ENCODE assay signal across 1 cellular context in the genomic region with DNA sequence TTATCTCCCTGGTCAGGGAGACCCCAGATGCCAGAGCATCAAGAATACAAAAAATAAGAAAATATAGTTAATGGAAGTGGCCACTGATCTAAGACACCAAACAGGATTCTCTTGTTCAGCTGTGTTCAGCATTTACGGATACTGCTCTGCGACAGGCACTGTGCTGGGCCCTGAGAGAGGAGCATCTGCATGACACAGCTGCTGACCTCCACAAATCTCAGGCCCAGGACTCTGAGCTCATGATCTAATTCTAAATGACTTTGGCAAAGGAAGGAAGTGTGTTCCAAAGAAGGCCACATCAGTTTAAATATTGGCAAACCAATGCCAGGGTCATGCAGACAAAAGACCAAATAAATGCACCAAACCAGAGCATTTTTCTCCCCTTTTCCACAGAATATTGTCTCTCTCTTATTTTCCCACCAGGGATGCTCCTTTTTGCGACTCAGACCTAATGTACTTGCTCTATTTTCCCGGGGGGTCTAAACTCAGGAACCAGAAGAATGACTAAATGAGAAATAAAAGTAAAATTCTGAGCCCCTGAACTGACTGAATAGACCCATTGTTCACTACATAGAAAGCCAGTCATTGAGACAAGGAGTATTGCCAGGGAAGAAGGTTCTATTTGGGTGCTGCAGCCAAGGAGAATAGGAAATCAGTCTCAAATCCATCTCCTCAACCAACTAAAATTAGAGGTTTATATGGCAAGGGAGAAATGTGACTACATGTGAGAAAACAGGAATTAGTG.
TF ChIP-seq lines count a peak whose summit lies in the region.

No MANE protein-coding gene starts in this region.

TF ChIP-seq in K562, 482 proteins besides CTCF, POLR2A, EP300 and RAD21:
- no peak for TF ChIP-seq E2F3 (CRISPR knock-in tag; IDR thresholded peaks at IDR 0.05)
- TF ChIP-seq MXI1 (IDR thresholded peaks at IDR 0.05; ENCODE audit: low read depth, low read length): no peak
- no peak for TF ChIP-seq GABPA (tag; conservative IDR thresholded peaks at IDR 0.05; ENCODE audit: low read depth)
- 0 out of 2 replicates have a peak, but pooled peaks have one; percentile 50 for TF ChIP-seq ZNF766 (CRISPR knock-in tag; conservative IDR thresholded peaks at IDR 0.05)
- no peak for TF ChIP-seq PHTF2 (CRISPR knock-in tag; IDR thresholded peaks at IDR 0.05)
- TF ChIP-seq MAFF (IDR thresholded peaks at IDR 0.05; ENCODE audit: low read length): no peak
- no peak for TF ChIP-seq GTF2A2 (tag; IDR thresholded peaks at IDR 0.05)
